In the genomic region with DNA sequence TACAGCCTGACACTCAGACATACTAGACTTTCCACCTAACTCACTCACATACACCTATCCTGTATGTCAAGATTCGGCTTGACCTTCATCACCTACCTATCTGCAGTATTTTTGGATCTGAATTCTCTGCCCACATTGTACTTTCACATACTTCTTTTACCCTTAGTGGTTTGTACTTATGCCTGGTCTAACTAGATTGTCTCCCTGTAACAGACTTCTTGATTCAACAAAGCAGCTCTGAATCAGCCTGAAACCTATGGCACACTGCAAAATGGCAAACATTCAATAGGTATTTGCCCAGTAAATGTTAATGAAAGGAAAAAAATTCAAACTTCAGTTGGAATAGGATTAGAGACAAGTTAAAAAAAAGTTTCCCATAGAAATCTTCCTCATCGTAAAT, we compare ENCODE assay signal across 17 cellular contexts.
"Had no signal": no experiment of that assay in that cellular context is flagged by ENCODE, and none has a peak within 500 bp of the region (broad histone marks: within the 10 kb centered on the region; RNA-seq: fewer than 3 reads in every experiment).

No MANE protein-coding gene starts in this region.

- ATAC-seq: foreskin keratinocyte, gastroesophageal sphincter, heart left ventricle, left cardiac atrium, left lung, left ventricle myocardium superior, lower lobe of right lung had no signal

- H3K9me3 ChIP-seq: esophagus muscularis mucosa, gastroesophageal sphincter, left lung, lower lobe of right lung had no signal

- H3K27me3 ChIP-seq: dorsolateral prefrontal cortex, esophagus muscularis mucosa, foreskin keratinocyte, gastroesophageal sphincter, heart left ventricle, hepatocyte, left lung had no signal

- H3K4me1 ChIP-seq: foreskin keratinocyte, heart left ventricle, left lung, lower lobe of right lung had no signal

- DNase-seq: dermis blood vessel endothelial cell; dorsolateral prefrontal cortex; effector CD4-positive, alpha-beta T cell; effector memory CD4-positive, alpha-beta T cell; foreskin keratinocyte; heart left ventricle; hypothalamus; left cardiac atrium; left lung; left ventricle myocardium superior; lower lobe of right lung; mesendoderm; midbrain had no signal

- H3K4me3 ChIP-seq: coronary artery, dorsolateral prefrontal cortex, esophagus muscularis mucosa, gastroesophageal sphincter, heart left ventricle, hepatocyte, left lung, lower lobe of right lung had no signal

- H3K27ac ChIP-seq: coronary artery, dorsolateral prefrontal cortex, esophagus muscularis mucosa, foreskin keratinocyte, gastroesophageal sphincter, heart left ventricle, hepatocyte, left lung, lower lobe of right lung had no signal
